ENCODE assay signal across 12 cellular contexts in the genomic region with DNA sequence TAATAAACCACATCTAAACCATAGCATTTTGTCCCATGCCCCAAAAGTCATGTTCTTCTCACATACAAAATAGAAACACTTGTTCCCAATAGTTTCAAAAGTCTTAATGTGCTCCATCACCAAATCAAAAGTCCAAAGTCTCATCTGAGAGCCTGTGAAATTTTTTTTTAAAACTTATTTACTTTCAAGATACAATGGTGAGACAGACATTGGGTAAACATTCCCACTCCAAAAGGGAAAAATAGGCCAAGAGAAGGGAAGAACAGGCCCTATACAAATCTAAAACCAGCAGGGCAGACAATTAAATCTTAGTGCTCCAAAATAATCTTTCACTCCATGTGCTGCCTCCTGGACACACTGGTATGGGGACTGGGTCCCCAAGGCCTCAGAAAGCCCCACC.
DNase-seq lines count a peak whose midpoint lies in the region; ATAC-seq and TF ChIP-seq lines count a peak whose summit lies in the region.
"Had no signal": no experiment of that assay in that cellular context is flagged by ENCODE, and none has a peak within 500 bp of the region (broad histone marks: within the 10 kb centered on the region; RNA-seq: fewer than 3 reads in every experiment).

No MANE protein-coding gene starts in this region.

- no peak overlapping the region for H3K4me3 ChIP-seq in CD4-positive, CD25-positive, alpha-beta regulatory T cell (ENCODE audit: low read depth, low read length)
- H3K4me3 ChIP-seq in IMR-90 (ENCODE audit: insufficient read depth, low read depth, low read length) (no peak overlapping the region), mucosa of descending colon (no peak overlapping the region)
- H3K4me3 ChIP-seq: BLaER1, GM23338 had no signal

- peaks cover 23% of the 10 kb centered on the region for H3K36me3 ChIP-seq in CD4-positive, CD25-positive, alpha-beta regulatory T cell (ENCODE audit: control insufficient read depth, insufficient read depth, low read length)
- H3K36me3 ChIP-seq in IMR-90 (ENCODE audit: control insufficient read depth, insufficient read depth, low read length): no peaks in the 10 kb centered on the region
- H3K36me3 ChIP-seq in mucosa of descending colon (ENCODE audit: low read depth): no peaks in the 10 kb centered on the region
- H3K36me3 ChIP-seq: BLaER1 had no signal

- intact Hi-C loops in IMR-90 (cut with micrococcal nuclease) (no loop called here), mucosa of descending colon (cut with DNase I, micrococcal nuclease) (no loop called here)

- H4K20me1 ChIP-seq in IMR-90 (ENCODE audit: insufficient read depth, low read length): no peaks in the 10 kb centered on the region
- H4K20me1 ChIP-seq: BLaER1 had no signal

- H2BK5ac ChIP-seq in IMR-90 (ENCODE audit: low read depth, low read length, poor library complexity, severe bottlenecking): no peak overlapping the region

- H3K18ac ChIP-seq in IMR-90 (ENCODE audit: low read depth, low read length): no peak overlapping the region

- no peaks in the 10 kb centered on the region for H3K27me3 ChIP-seq in CD4-positive, CD25-positive, alpha-beta regulatory T cell (ENCODE audit: control insufficient read depth, insufficient read depth, low read length)
- H3K27me3 ChIP-seq in IMR-90 (ENCODE audit: control insufficient read depth, insufficient read depth, low read length): no peaks in the 10 kb centered on the region
- H3K27me3 ChIP-seq: BLaER1 had no signal

- H3K4ac ChIP-seq in IMR-90 (ENCODE audit: low read depth, low read length): peak overlapping the region; percentile 20; the same call in 1 of the 2 replicates

- no peak overlapping the region for H3K9ac ChIP-seq in IMR-90 (ENCODE audit: low read depth, low read length)
- H3K9ac ChIP-seq: BLaER1 had no signal

- no peak for DNase-seq in CD4-positive, CD25-positive, alpha-beta regulatory T cell
- DNase-seq in IMR-90 (no peak), fibroblast of peridontal ligament (ENCODE audit: extremely low read depth) (peak; percentile 5), NCI-H345 treated with DMSO at 0.1 percent for 48 hours (lab: John Stamatoyannopoulos, UW; ENCODE audit: unreplicated experiment) (no peak), mucosa of descending colon (no peak)
- DNase-seq: AML-193, Calu3, DMS 273 treated with DMSO at 0.1 percent for 48 hours, H9 had no signal

- H2AFZ ChIP-seq in IMR-90 (replicated peaks; ENCODE audit: low read length, poor library complexity): no peak overlapping the region
- H2AFZ ChIP-seq: GM23338 had no signal

- no peak overlapping the region for H3K4me3 Mint-ChIP-seq in CD4-positive, CD25-positive, alpha-beta regulatory T cell
- H3K4me3 Mint-ChIP-seq: GM23338, H9 had no signal

- no peak overlapping the region; the same call in 1 of the 2 replicates for H4K5ac ChIP-seq in IMR-90 (ENCODE audit: low read depth, low read length)

- H3K9me3 Mint-ChIP-seq in CD4-positive, CD25-positive, alpha-beta regulatory T cell: peaks cover 2 to 16% (median 3%) of the 10 kb centered on the region in 7 donors

- peaks cover 59% of the 10 kb centered on the region for H3K36me3 Mint-ChIP-seq in CD4-positive, CD25-positive, alpha-beta regulatory T cell

- no peak overlapping the region for H2BK120ac ChIP-seq in IMR-90 (ENCODE audit: low read depth, low read length)

- in situ Hi-C loops in IMR-90 (cut with MboI; ENCODE audit: low sequenced_read_pairs): no loop called here

- H3K23ac ChIP-seq in IMR-90 (ENCODE audit: low read depth, low read length): no peak overlapping the region

- POLR2A ChIA-PET in IMR-90 (lab: Charles Lee; ENCODE audit: unreplicated experiment): interaction anchor here (0.6 kb wide), 1 partner anchor 10 kb away, joined by 11 read pairs; no protein-coding TSS in a partner anchor

- H3K4me1 ChIP-seq in CD4-positive, CD25-positive, alpha-beta regulatory T cell (ENCODE audit: control insufficient read depth, insufficient read depth, low read length, poor library complexity, severe bottlenecking): no peaks in the 10 kb centered on the region
- H3K4me1 ChIP-seq in IMR-90 (ENCODE audit: control insufficient read depth, insufficient read depth, low read length): peaks cover 5% of the 10 kb centered on the region; the same call in 1 of the 2 replicates
- H3K4me1 ChIP-seq in mucosa of descending colon (ENCODE audit: low read depth): no peaks in the 10 kb centered on the region
- H3K4me1 ChIP-seq: BLaER1 had no signal

- H3K56ac ChIP-seq in IMR-90 (ENCODE audit: extremely low read depth, insufficient read depth, low read length): no peak overlapping the region

- H3K27ac Mint-ChIP-seq in CD4-positive, CD25-positive, alpha-beta regulatory T cell: peak overlapping the region in 2 of 3 donors; percentile 18 to 34
- H3K27ac Mint-ChIP-seq: GM23338, H9 had no signal

- H3K27ac ChIP-seq in CD4-positive, CD25-positive, alpha-beta regulatory T cell (ENCODE audit: insufficient read depth, low read length, poor library complexity, severe bottlenecking): no peak overlapping the region
- no peak overlapping the region for H3K27ac ChIP-seq in IMR-90 (ENCODE audit: insufficient read depth, low read length)
- H3K27ac ChIP-seq: BLaER1 had no signal

- CTCF ChIA-PET in IMR-90 (lab: Yijun Ruan, JAX): no interaction called here

- no peak for ATAC-seq in CD4-positive, CD25-positive, alpha-beta regulatory T cell (ENCODE audit: low read depth in 2 of 2)
- ATAC-seq in IMR-90 (ENCODE audit: low read depth): no peak
- ATAC-seq in HG02763 (IDR thresholded peaks at IDR 0.05; ENCODE audit: unreplicated experiment): no peak
- ATAC-seq in mucosa of descending colon: no peak
- ATAC-seq: GM23338 had no signal

- TF ChIP-seq RAD21 in IMR-90 (IDR thresholded peaks at IDR 0.05; ENCODE audit: low read length): no peak

- dilution Hi-C loops in IMR-90 (cut with HindIII; ENCODE audit: low sequenced_read_pairs, unreplicated experiment): no loop called here

- H3K4me1 Mint-ChIP-seq in CD4-positive, CD25-positive, alpha-beta regulatory T cell: peaks cover 21 to 32% (median 24%) of the 10 kb centered on the region in 4 donors
- H3K4me1 Mint-ChIP-seq: GM23338 had no signal

- peak overlapping the region; percentile 3 for H2AK9ac ChIP-seq in IMR-90 (replicated peaks; ENCODE audit: low read depth, low read length, poor library complexity)

- H3K14ac ChIP-seq in IMR-90 (replicated peaks; ENCODE audit: low read depth, low read length): no peak overlapping the region

- H2AK5ac ChIP-seq in IMR-90 (ENCODE audit: low read depth, low read length): no peak overlapping the region; the same call in 1 of the 2 replicates

- no peak overlapping the region for H4K91ac ChIP-seq in IMR-90 (ENCODE audit: insufficient read depth, low read depth, low read length)

- H3K79me1 ChIP-seq in IMR-90 (ENCODE audit: low read depth in 1 of 2, low read length in 2 of 2): no peaks in the 10 kb centered on the region

- no peak overlapping the region for H3K4me2 ChIP-seq in IMR-90 (ENCODE audit: low read depth, low read length)
- H3K4me2 ChIP-seq: BLaER1, GM23338 had no signal

- TF ChIP-seq CTCF in IMR-90 (conservative IDR thresholded peaks at IDR 0.05; ENCODE audit: low read depth, low read length) (no peak), mucosa of descending colon (IDR thresholded peaks at IDR 0.05) (no peak)

- H3K9me1 ChIP-seq in IMR-90 (ENCODE audit: insufficient read depth, low read length): no peaks in the 10 kb centered on the region

- no peaks in the 10 kb centered on the region for H3K27me3 Mint-ChIP-seq in CD4-positive, CD25-positive, alpha-beta regulatory T cell

- 0 out of 3 replicates have a peak overlapping the region, but pooled peaks have one; percentile 40 for H2BK15ac ChIP-seq in IMR-90 (ENCODE audit: low read depth, low read length)

- no peaks in the 10 kb centered on the region for H3K9me3 ChIP-seq in CD4-positive, CD25-positive, alpha-beta regulatory T cell (ENCODE audit: control insufficient read depth in 2 of 2, low read length in 2 of 2)
- 0 out of 2 replicates have a peak, but pooled peaks cover 3% of the 10 kb centered on the region for H3K9me3 ChIP-seq in IMR-90 (ENCODE audit: control insufficient read depth, insufficient read depth, low read length)
- H3K9me3 ChIP-seq in mucosa of descending colon: no peaks in the 10 kb centered on the region

- no peak overlapping the region for H2BK20ac ChIP-seq in IMR-90 (ENCODE audit: low read depth, low read length)

- BruUV-seq in IMR-90 (replicated peaks; lab: Mats Ljungman, UMichigan): no TSS peak

- no peak overlapping the region for H4K8ac ChIP-seq in IMR-90 (ENCODE audit: low read depth in 2 of 2, low read length in 2 of 2)

- no peak for TF ChIP-seq POLR2A in IMR-90 (IDR thresholded peaks at IDR 0.05; ENCODE audit: low read depth, low read length)

TF ChIP-seq in IMR-90, 13 proteins besides CTCF, POLR2A, EP300 and RAD21:
- TF ChIP-seq CHD1 (IDR thresholded peaks at IDR 0.05; ENCODE audit: low read depth, low read length): no peak
- TF ChIP-seq SMC3 (IDR thresholded peaks at IDR 0.05; ENCODE audit: low read depth, low read length): no peak
- TF ChIP-seq NFE2L2 (IDR thresholded peaks at IDR 0.05; ENCODE audit: low read depth, low read length): no peak
